Comparison of ENCODE assay signal across 1 cellular context in the genomic region with DNA sequence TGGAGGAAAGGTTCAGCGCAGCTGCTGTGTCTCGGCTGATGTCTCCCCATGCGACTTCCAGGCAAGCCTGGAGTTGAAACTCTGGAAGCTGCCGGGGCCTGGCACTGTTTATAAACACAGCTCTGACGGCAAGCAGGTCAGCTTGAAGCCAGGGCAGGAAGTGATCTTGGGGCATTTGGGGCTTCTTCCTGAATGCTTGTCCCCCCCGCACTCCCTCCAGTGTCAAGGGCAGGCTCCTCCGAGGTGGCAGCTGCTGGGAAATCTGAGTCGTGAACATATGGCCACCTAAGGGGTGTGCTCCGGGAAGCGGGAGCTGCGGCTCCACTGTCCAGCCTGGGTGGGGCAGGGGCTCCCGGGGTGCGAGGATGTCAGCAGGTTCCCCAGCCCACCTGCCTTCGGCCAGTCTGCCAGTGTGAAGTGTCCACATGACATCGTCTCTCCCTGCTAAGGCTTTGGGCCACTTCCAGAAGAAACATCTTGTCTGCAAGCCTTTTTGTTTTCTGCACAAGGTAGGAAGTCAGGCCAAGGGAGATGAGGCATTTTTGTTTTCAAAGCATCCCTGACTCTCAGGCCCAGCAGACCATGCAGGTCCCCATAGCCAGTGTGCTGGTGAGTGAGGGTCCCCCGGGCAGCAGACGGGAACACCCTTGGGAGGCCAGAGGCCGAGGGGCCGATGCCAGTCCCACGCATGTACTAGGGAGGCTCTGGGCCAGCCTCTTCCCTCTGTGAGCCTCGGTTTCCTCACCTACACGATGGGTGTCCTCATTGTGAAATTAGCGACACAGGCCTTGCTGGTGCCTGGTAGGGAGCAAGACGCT.
TF ChIP-seq lines count a peak whose summit lies in the region.

No MANE protein-coding gene starts in this region.

TF ChIP-seq in neural cell, 6 proteins besides CTCF, POLR2A, EP300 and RAD21 (continued from another document):
- TF ChIP-seq TAF1 (IDR thresholded peaks at IDR 0.05; ENCODE audit: low read depth), result no peak
- TF ChIP-seq SMC3 (conservative IDR thresholded peaks at IDR 0.05; ENCODE audit: poor library complexity), result no peak
